29 cellular contexts compared by ENCODE assay signal in genomic region chr3:56986347-56986746, GRCh38.
DNase-seq lines count a peak whose midpoint lies in the region; ATAC-seq and TF ChIP-seq lines count a peak whose summit lies in the region.
"Had no signal": no experiment of that assay in that cellular context is flagged by ENCODE, and none has a peak within 500 bp of the region (broad histone marks: within the 10 kb centered on the region; RNA-seq: fewer than 3 reads in every experiment).

No MANE protein-coding gene starts in this region.

- ATAC-seq in SK-N-SH treated with all-trans-retinoic acid at 6 μM for 48 hours (no peak; the same call in 2 of the 3 replicates), DND-41 (ENCODE audit: insufficient read depth, low read depth) (peak; percentile 10; the same call in 1 of the 3 replicates), PC-3 (no peak)
- ATAC-seq in activated CD8-positive, alpha-beta T cell treated with anti-CD3 and anti-CD28 coated beads, Interleukin-2, amount 10 ng/mL, durations not matched to agents 7 days and 5 days: no peak
- ATAC-seq: CD8-positive, alpha-beta T cell; K562; lower lobe of right lung; natural killer cell treated with Interleukin-12 subunit alpha and Interleukin-12 subunit beta and Interleukin-15 and Interleukin-18, amount 100 ng/mL, for 72 hours had no signal

- H3K27me3 ChIP-seq in SK-N-SH (ENCODE audit: insufficient read depth) (no peaks in the 10 kb centered on the region), DND-41 (ENCODE audit: insufficient read depth, low read length, poor library complexity) (no peaks in the 10 kb centered on the region), PC-3 (ENCODE audit: low read length) (no peaks in the 10 kb centered on the region)
- H3K27me3 ChIP-seq: breast epithelium, colonic mucosa, SJSA1 had no signal

- peak overlapping the region; percentile 56 for H3K27ac Mint-ChIP-seq in activated CD8-positive, alpha-beta T cell treated with anti-CD3 and anti-CD28 coated beads, Interleukin-2, amount 10 ng/mL, durations not matched to agents 7 days and 5 days
- peak overlapping the region; percentile 84 to 86 (median 85) for H3K27ac Mint-ChIP-seq in nephron
- H3K27ac Mint-ChIP-seq: natural killer cell treated with Interleukin-12 subunit alpha and Interleukin-12 subunit beta and Interleukin-15 and Interleukin-18, amount 100 ng/mL, for 72 hours had no signal

- no peak overlapping the region for H3K4me3 ChIP-seq in SK-N-SH (ENCODE audit: low read depth in 2 of 2, low read length in 1 of 2)
- H3K4me3 ChIP-seq in DND-41 (ENCODE audit: low read depth in 1 of 2, low read length in 2 of 2): no peak overlapping the region
- H3K4me3 ChIP-seq in PC-3 (ENCODE audit: low read length): no peak overlapping the region
- H3K4me3 ChIP-seq: breast epithelium, colonic mucosa, K562, lower lobe of right lung, SJSA1, spleen, thoracic aorta had no signal

- H3K4me1 ChIP-seq in SK-N-SH (ENCODE audit: control insufficient read depth in 1 of 2, insufficient read depth in 2 of 2, low read depth in 1 of 2, low read length in 1 of 2): peaks cover 7 to 22% of the 10 kb centered on the region in 2 experiments; a peak in 3 of 4 replicates
- H3K4me1 ChIP-seq in DND-41 (ENCODE audit: insufficient read depth, low read length): peaks cover 30% of the 10 kb centered on the region
- H3K4me1 ChIP-seq in PC-3 (ENCODE audit: insufficient read depth, low read length): peaks cover 15% of the 10 kb centered on the region
- H3K4me1 ChIP-seq: breast epithelium had no signal

- peaks cover 41% of the 10 kb centered on the region for H3K4me1 Mint-ChIP-seq in activated CD8-positive, alpha-beta T cell treated with anti-CD3 and anti-CD28 coated beads, Interleukin-2, amount 10 ng/mL, durations not matched to agents 7 days and 5 days (ENCODE audit: low read depth)
- H3K4me1 Mint-ChIP-seq in nephron: peaks cover 67% of the 10 kb centered on the region

- peaks cover 17% of the 10 kb centered on the region for H3K27me3 Mint-ChIP-seq in activated CD8-positive, alpha-beta T cell treated with anti-CD3 and anti-CD28 coated beads, Interleukin-2, amount 10 ng/mL, durations not matched to agents 7 days and 5 days (ENCODE audit: low read depth)
- H3K27me3 Mint-ChIP-seq in nephron (ENCODE audit: low read depth): no peaks in the 10 kb centered on the region

- no peaks in the 10 kb centered on the region for H3K9me3 Mint-ChIP-seq in activated CD8-positive, alpha-beta T cell treated with anti-CD3 and anti-CD28 coated beads, Interleukin-2, amount 10 ng/mL, durations not matched to agents 7 days and 5 days (ENCODE audit: insufficient read depth)
- H3K9me3 Mint-ChIP-seq in nephron: no peaks in the 10 kb centered on the region
- H3K9me3 Mint-ChIP-seq: CD8-positive, alpha-beta T cell; natural killer cell treated with Interleukin-12 subunit alpha and Interleukin-12 subunit beta and Interleukin-15 and Interleukin-18, amount 100 ng/mL, for 72 hours had no signal

- no peaks in the 10 kb centered on the region for H3K9me2 ChIP-seq in SK-N-SH
- no peaks in the 10 kb centered on the region for H3K9me2 ChIP-seq in PC-3 (replicated peaks; ENCODE audit: low read length)

- TF ChIP-seq RAD21 in SK-N-SH (IDR thresholded peaks at IDR 0.05; ENCODE audit: low read length): no peak

- H4K20me1 ChIP-seq in SK-N-SH (ENCODE audit: insufficient read depth) (no peaks in the 10 kb centered on the region), DND-41 (ENCODE audit: insufficient read depth, low read length) (no peaks in the 10 kb centered on the region), PC-3 (ENCODE audit: low read length) (no peaks in the 10 kb centered on the region)

- TF ChIP-seq EP300 in SK-N-SH (IDR thresholded peaks at IDR 0.05; ENCODE audit: borderline replicate concordance in 1 of 2, low read depth in 1 of 2, low read length in 1 of 2): no peak

- 75% methylated on average over 5 of the region's 5 CpGs for WGBS in SK-N-SH (ENCODE audit: low lambda C conversion rate)

- H3K9ac ChIP-seq in SK-N-SH (no peak overlapping the region), DND-41 (ENCODE audit: low read depth, low read length) (no peak overlapping the region), PC-3 (ENCODE audit: low read length) (no peak overlapping the region)
- H3K9ac ChIP-seq: parathyroid adenoma had no signal

- H3K27ac ChIP-seq in SK-N-SH (ENCODE audit: low read depth in 2 of 2, low read length in 1 of 2) (peak overlapping the region in 1 of 2 experiments; percentile 56; a peak in 1 of 4 replicates), DND-41 (ENCODE audit: low read length) (peak overlapping the region; percentile 44), PC-3 (ENCODE audit: low read length) (no peak overlapping the region)
- H3K27ac ChIP-seq: breast epithelium, colonic mucosa, lower lobe of right lung, parathyroid adenoma, SJSA1, spleen, thoracic aorta had no signal

- peak overlapping the region; percentile 10; the same call in 1 of the 2 replicates for H3K4me2 ChIP-seq in SK-N-SH
- no peak overlapping the region for H3K4me2 ChIP-seq in DND-41 (ENCODE audit: insufficient read depth, low read length)
- H3K4me2 ChIP-seq in PC-3 (ENCODE audit: low read length): no peak overlapping the region

- H3F3A ChIP-seq in SK-N-SH (replicated peaks; ENCODE audit: insufficient read depth) (peaks cover 5% of the 10 kb centered on the region), PC-3 (ENCODE audit: low read length, unreplicated experiment) (peaks cover under 1% of the 10 kb centered on the region)

- no peaks in the 10 kb centered on the region for H3K36me3 Mint-ChIP-seq in activated CD8-positive, alpha-beta T cell treated with anti-CD3 and anti-CD28 coated beads, Interleukin-2, amount 10 ng/mL, durations not matched to agents 7 days and 5 days (ENCODE audit: low read depth)
- peaks cover 3% of the 10 kb centered on the region for H3K36me3 Mint-ChIP-seq in nephron (ENCODE audit: low read depth)
- H3K36me3 Mint-ChIP-seq: CD8-positive, alpha-beta T cell; natural killer cell treated with Interleukin-12 subunit alpha and Interleukin-12 subunit beta and Interleukin-15 and Interleukin-18, amount 100 ng/mL, for 72 hours had no signal

- TF ChIP-seq CTCF in SK-N-SH (IDR thresholded peaks at IDR 0.05): no peak
- no peak for TF ChIP-seq CTCF in DND-41 (IDR thresholded peaks at IDR 0.05; ENCODE audit: borderline replicate concordance, extremely low read depth, low read length, poor library complexity, severe bottlenecking)
- no peak for TF ChIP-seq CTCF in nephron (IDR thresholded peaks at IDR 0.05; ENCODE audit: unreplicated experiment in 3 of 3)
- no peak for TF ChIP-seq CTCF in PC-3 (conservative IDR thresholded peaks at IDR 0.05; ENCODE audit: low read depth, low read length)

- POLR2A ChIA-PET in SK-N-SH (lab: Yijun Ruan, JAX): interaction anchor here (1.4 kb wide), 1 partner anchor 9 kb away, joined by 3 read pairs; no protein-coding TSS in a partner anchor
- POLR2A ChIA-PET in activated CD8-positive, alpha-beta T cell treated with anti-CD3 and anti-CD28 coated beads, Interleukin-2, amount 10 ng/mL, durations not matched to agents 7 days and 5 days (lab: Charles Lee): interaction anchor here (0.9 to 3.9 kb wide), 3 partner anchors 186 to 284 kb away, joined by 3 to 19 read pairs (median 9); partner anchors contain the start of gene ARHGEF3
- POLR2A ChIA-PET in PC-3 (lab: Charles Lee; ENCODE audit: unreplicated experiment): no interaction called here

- BruUV-seq in PC-3 (replicated peaks; lab: Mats Ljungman, UMichigan): no TSS peak

- H3K79me2 ChIP-seq in SK-N-SH (ENCODE audit: insufficient read depth) (no peaks in the 10 kb centered on the region), DND-41 (ENCODE audit: insufficient read depth, low read length) (no peaks in the 10 kb centered on the region), PC-3 (ENCODE audit: low read length) (no peaks in the 10 kb centered on the region)

- H3K9me3 ChIP-seq in SK-N-SH (no peaks in the 10 kb centered on the region), DND-41 (ENCODE audit: insufficient read depth, low read length, severe bottlenecking) (no peaks in the 10 kb centered on the region), PC-3 (ENCODE audit: low read length) (no peaks in the 10 kb centered on the region)
- H3K9me3 ChIP-seq: breast epithelium, colonic mucosa, lower lobe of right lung, SJSA1, spleen, thoracic aorta had no signal

- DNase-seq in SK-N-SH (no peak), DND-41 (no peak), cerebellar nuclear complex (lab: John Stamatoyannopoulos, UW) (no peak), kidney glomerular epithelial cell (lab: John Stamatoyannopoulos, UW) (no peak), PC-3 (no peak)
- DNase-seq in activated CD8-positive, alpha-beta T cell treated with anti-CD3 and anti-CD28 coated beads, Interleukin-2, amount 10 ng/mL, durations not matched to agents 7 days and 5 days: no peak
- DNase-seq: 8988T; activated CD4-positive, CD25-positive, alpha-beta regulatory T cell treated with anti-CD3 and anti-CD28 coated beads, Interleukin-2, amount 50 U/mL, for 72 hours; activated gamma-delta T cell treated with Interleukin-2 at 50 U/mL for 16 hours; activated T-cell treated with anti-CD3 and anti-CD28 coated beads, Interleukin-2, amount 50 U/mL, for 1 hour; CD8-positive, alpha-beta T cell; colonic mucosa; effector memory CD4-positive, alpha-beta T cell; GOT3; kidney; lower lobe of right lung; NCI-H1105 treated with DMSO at 0.1 percent for 48 hours; NCI-H2029; NCI-H69; spleen; stimulated activated CD4-positive, alpha-beta T cell treated with anti-CD3 and anti-CD28 coated beads, Interleukin-2, amount 100 ng/mL, for 48 hours had no signal

- no peak overlapping the region for H3K4me3 Mint-ChIP-seq in activated CD8-positive, alpha-beta T cell treated with anti-CD3 and anti-CD28 coated beads, Interleukin-2, amount 10 ng/mL, durations not matched to agents 7 days and 5 days
- H3K4me3 Mint-ChIP-seq in nephron: peak overlapping the region in 1 of 3 experiments; percentile 13
- H3K4me3 Mint-ChIP-seq: CD8-positive, alpha-beta T cell; natural killer cell treated with Interleukin-12 subunit alpha and Interleukin-12 subunit beta and Interleukin-15 and Interleukin-18, amount 100 ng/mL, for 72 hours had no signal

- intact Hi-C loops in PC-3 (cut with micrococcal nuclease): loop anchor here (2.0 to 5.0 kb wide), 2 partner anchors 59 to 124 kb away; no protein-coding TSS in a partner anchor

- H2AFZ ChIP-seq in SK-N-SH (ENCODE audit: low read depth) (no peak overlapping the region), DND-41 (ENCODE audit: low read depth, low read length) (no peak overlapping the region), PC-3 (ENCODE audit: low read length) (no peak overlapping the region)
- H2AFZ ChIP-seq: parathyroid adenoma had no signal

- H3K36me3 ChIP-seq in SK-N-SH (replicated peaks in 1 of 2; ENCODE audit: control insufficient read depth in 1 of 2, insufficient read depth in 2 of 2, low read length in 1 of 2) (no peaks in the 10 kb centered on the region), DND-41 (ENCODE audit: insufficient read depth, low read length) (no peaks in the 10 kb centered on the region), PC-3 (ENCODE audit: low read depth, low read length) (no peaks in the 10 kb centered on the region)
- H3K36me3 ChIP-seq: breast epithelium, colonic mucosa, lower lobe of right lung, SJSA1, spleen, thoracic aorta had no signal

- CTCF ChIA-PET in SK-N-SH (lab: Yijun Ruan, JAX) (interaction anchor here (0.8 to 9.2 kb wide), 8 partner anchors 9 to 283 kb away, joined by 3 to 199 read pairs (median 4); partner anchors contain the start of gene ARHGEF3), PC-3 (lab: Charles Lee) (no interaction called here)
- CTCF ChIA-PET in activated CD8-positive, alpha-beta T cell treated with anti-CD3 and anti-CD28 coated beads, Interleukin-2, amount 10 ng/mL, durations not matched to agents 7 days and 5 days (lab: Charles Lee): interaction anchor here (1.0 to 6.8 kb wide), 10 partner anchors 9 to 290 kb away, joined by 3 to 222 read pairs (median 18); partner anchors contain the start of gene ARHGEF3
